ENCODE assay signal across 12 cellular contexts in genomic region chr1:242139437-242139836, GRCh38.
DNase-seq lines count a peak whose midpoint lies in the region; ATAC-seq, FAIRE-seq and TF ChIP-seq lines count a peak whose summit lies in the region.
"Had no signal": no experiment of that assay in that cellular context is flagged by ENCODE, and none has a peak within 500 bp of the region (broad histone marks: within the 10 kb centered on the region; RNA-seq: fewer than 3 reads in every experiment).

No MANE protein-coding gene starts in this region.

- H3K36me3 Mint-ChIP-seq in stimulated activated effector memory CD8-positive, alpha-beta T cell treated with anti-CD3 and anti-CD28 coated beads, Interleukin-12 subunit alpha, Interleukin-12 subunit beta, amount 100 ng/mL, for 72 hours: no peaks in the 10 kb centered on the region
- no peaks in the 10 kb centered on the region for H3K36me3 Mint-ChIP-seq in natural killer cell

- H3K9me3 ChIP-seq in tibial nerve: no peaks in the 10 kb centered on the region
- H3K9me3 ChIP-seq: psoas muscle had no signal

- H3K27me3 Mint-ChIP-seq in natural killer cell (ENCODE audit: low read depth in 2 of 2): no peaks in the 10 kb centered on the region

- H3K27ac Mint-ChIP-seq in stimulated activated effector memory CD8-positive, alpha-beta T cell treated with anti-CD3 and anti-CD28 coated beads, Interleukin-12 subunit alpha, Interleukin-12 subunit beta, amount 100 ng/mL, for 72 hours: no peak overlapping the region
- no peak overlapping the region for H3K27ac Mint-ChIP-seq in natural killer cell

- TF ChIP-seq POLR2A in GM12892 (IDR thresholded peaks at IDR 0.05; ENCODE audit: low read depth, low read length): no peak
- no peak for TF ChIP-seq POLR2A in tibial nerve (IDR thresholded peaks at IDR 0.05)

- no peak overlapping the region for H3K4me3 ChIP-seq in tibial nerve
- H3K4me3 ChIP-seq: psoas muscle had no signal

- no peak overlapping the region for H3K27ac ChIP-seq in tibial nerve
- H3K27ac ChIP-seq: 22Rv1, psoas muscle had no signal

- DNase-seq in NK-92 treated with Interleukin-12 subunit alpha and Interleukin-12 subunit beta, amount 100 ng/mL, for 24 hours (lab: John Stamatoyannopoulos, UW): peak; percentile 10
- DNase-seq in NK-92 (lab: John Stamatoyannopoulos, UW; ENCODE audit: unreplicated experiment) (no peak), HT1080 (ENCODE audit: low read depth) (peak; percentile 20), GM12892 (ENCODE audit: insufficient read length) (no peak), tibial nerve (ENCODE audit: low spot score in 2 of 2) (no peak), natural killer cell (no peak)
- DNase-seq in stimulated activated effector memory CD8-positive, alpha-beta T cell treated with anti-CD3 and anti-CD28 coated beads, Interleukin-12 subunit alpha, Interleukin-12 subunit beta, amount 100 ng/mL, for 72 hours (ENCODE audit: low spot score in 2 of 2): no peak
- DNase-seq: activated CD4-positive, alpha-beta T cell treated with anti-CD3 and anti-CD28 coated beads for 1 hour; aorta; psoas muscle had no signal

- no peak for TF ChIP-seq CTCF in tibial nerve (IDR thresholded peaks at IDR 0.05)
- no peak for TF ChIP-seq CTCF in natural killer cell (IDR thresholded peaks at IDR 0.05)

- intact Hi-C loops in natural killer cell (cut with micrococcal nuclease): no loop called here

- 68 to 80% methylated on average over 6 of the region's 6 CpGs for WGBS in tibial nerve, 2 donors

- no peaks in the 10 kb centered on the region for H3K4me1 Mint-ChIP-seq in stimulated activated effector memory CD8-positive, alpha-beta T cell treated with anti-CD3 and anti-CD28 coated beads, Interleukin-12 subunit alpha, Interleukin-12 subunit beta, amount 100 ng/mL, for 72 hours
- peaks cover 0 to 5% of the 10 kb centered on the region in 2 donors for H3K4me1 Mint-ChIP-seq in natural killer cell

- H3K4me3 Mint-ChIP-seq in stimulated activated effector memory CD8-positive, alpha-beta T cell treated with anti-CD3 and anti-CD28 coated beads, Interleukin-12 subunit alpha, Interleukin-12 subunit beta, amount 100 ng/mL, for 72 hours: no peak overlapping the region
- no peak overlapping the region for H3K4me3 Mint-ChIP-seq in natural killer cell

- H3K36me3 ChIP-seq in tibial nerve: no peaks in the 10 kb centered on the region

- no peaks in the 10 kb centered on the region for H3K9me3 Mint-ChIP-seq in stimulated activated effector memory CD8-positive, alpha-beta T cell treated with anti-CD3 and anti-CD28 coated beads, Interleukin-12 subunit alpha, Interleukin-12 subunit beta, amount 100 ng/mL, for 72 hours
- H3K9me3 Mint-ChIP-seq in natural killer cell: peaks cover 0 to 3% of the 10 kb centered on the region in 2 donors

- ATAC-seq in HG02763 (IDR thresholded peaks at IDR 0.05; ENCODE audit: unreplicated experiment) (peak; percentile 63), natural killer cell (no peak)
- ATAC-seq in stimulated activated effector memory CD8-positive, alpha-beta T cell treated with anti-CD3 and anti-CD28 coated beads, Interleukin-12 subunit alpha, Interleukin-12 subunit beta, amount 100 ng/mL, for 72 hours: no peak
- ATAC-seq: psoas muscle had no signal

- H3K27me3 ChIP-seq in tibial nerve: no peaks in the 10 kb centered on the region

- FAIRE-seq in GM12892 (lab: Jason Lieb, UNC): no peak

- H3K4me1 ChIP-seq in tibial nerve: no peaks in the 10 kb centered on the region
- H3K4me1 ChIP-seq: psoas muscle had no signal

- no peak for TF ChIP-seq EP300 in tibial nerve (IDR thresholded peaks at IDR 0.05)

Comparison
In these comparisons a context has a peak if more than half of its experiments do, and no peak if none do; other contexts are left out.
1. DNase-seq: peak in NK-92 treated with Interleukin-12 subunit alpha and Interleukin-12 subunit beta, amount 100 ng/mL, for 24 hours (single experiment) and HT1080 (single experiment); none in NK-92 (single experiment), GM12892 (single experiment), tibial nerve (0 of 2), stimulated activated effector memory CD8-positive, alpha-beta T cell treated with anti-CD3 and anti-CD28 coated beads, Interleukin-12 subunit alpha, Interleukin-12 subunit beta, amount 100 ng/mL, for 72 hours (0 of 2) and natural killer cell (single experiment).